In the genomic region with DNA sequence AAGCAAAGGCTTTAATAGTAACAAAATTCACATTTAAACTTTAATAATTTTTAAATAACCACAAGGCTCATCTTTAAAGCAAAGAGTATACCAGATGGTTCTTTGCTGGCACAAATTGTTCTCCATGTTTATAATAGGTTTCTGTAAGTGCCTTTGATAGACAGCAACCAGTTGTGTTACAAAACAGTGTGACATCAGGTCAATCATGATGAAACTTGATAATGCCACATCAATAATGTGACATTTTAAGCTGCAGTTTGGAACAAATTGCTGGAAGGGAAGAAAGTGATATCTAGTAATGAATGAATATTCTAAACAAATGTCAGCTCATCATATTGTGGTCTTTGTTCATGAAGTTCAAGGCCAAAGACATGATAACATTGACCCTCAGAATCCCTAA, we compare ENCODE assay signal across 23 cellular contexts.
"Had no signal": no experiment of that assay in that cellular context is flagged by ENCODE, and none has a peak within 500 bp of the region (broad histone marks: within the 10 kb centered on the region; RNA-seq: fewer than 3 reads in every experiment).

No MANE protein-coding gene starts in this region.

- H3K27me3 ChIP-seq: colonic mucosa, dorsolateral prefrontal cortex, esophagus muscularis mucosa, esophagus squamous epithelium, foreskin keratinocyte, gastrocnemius medialis, gastroesophageal sphincter, heart left ventricle, heart right ventricle had no signal

- H3K36me3 ChIP-seq: colonic mucosa, esophagus muscularis mucosa, esophagus squamous epithelium, gastrocnemius medialis, gastroesophageal sphincter, heart left ventricle, heart right ventricle had no signal

- H3K4me3 ChIP-seq: colonic mucosa, coronary artery, dorsolateral prefrontal cortex, esophagus muscularis mucosa, esophagus squamous epithelium, gastrocnemius medialis, gastroesophageal sphincter, heart left ventricle, heart right ventricle had no signal

- DNase-seq: colonic mucosa; cortex of kidney; dermis blood vessel endothelial cell; dorsolateral prefrontal cortex; effector CD4-positive, alpha-beta T cell; effector CD8-positive, alpha-beta T cell; effector memory CD4-positive, alpha-beta T cell; effector memory CD8-positive, alpha-beta T cell; endodermal cell; erythroblast; esophagus squamous epithelium; foreskin fibroblast; foreskin keratinocyte; foreskin melanocyte; gastrocnemius medialis; glutamatergic neuron; head of caudate nucleus; heart left ventricle; heart right ventricle had no signal

- H3K27ac ChIP-seq: colonic mucosa, coronary artery, dorsolateral prefrontal cortex, epithelial cell of prostate, esophagus muscularis mucosa, esophagus squamous epithelium, foreskin keratinocyte, gastrocnemius medialis, gastroesophageal sphincter, heart left ventricle, heart right ventricle had no signal

- H3K9me3 ChIP-seq: colonic mucosa, esophagus muscularis mucosa, esophagus squamous epithelium, gastrocnemius medialis, gastroesophageal sphincter, heart left ventricle, heart right ventricle had no signal
